8 cellular contexts compared by ENCODE assay signal in genomic region chr9:32968101-32969011, GRCh38. TPM values are rescaled to one million over a fixed set of nuclear protein-coding genes. Genes with fewer than 3 reads are reported as not detected.
DNase-seq lines count a peak whose midpoint lies in the region; ATAC-seq, FAIRE-seq and TF ChIP-seq lines count a peak whose summit lies in the region.

No MANE protein-coding gene starts in this region.

- no peaks in the 10 kb centered on the region for H3K4me1 ChIP-seq in CD8-positive, alpha-beta T cell (ENCODE audit: insufficient read depth, low read length)
- H3K4me1 ChIP-seq in left ventricle myocardium inferior: no peaks in the 10 kb centered on the region

- H3K9me3 ChIP-seq in CD8-positive, alpha-beta T cell (ENCODE audit: low read length): no peaks in the 10 kb centered on the region
- no peaks in the 10 kb centered on the region for H3K9me3 ChIP-seq in left ventricle myocardium inferior (replicated peaks)

- TF ChIP-seq POLR2A in GM12891 (IDR thresholded peaks at IDR 0.05; ENCODE audit: low read depth, low read length): no peak

- CTCF ChIA-PET in CD8-positive, alpha-beta T cell (lab: Charles Lee): interaction anchor here (0.7 to 4.8 kb wide), 15 partner anchors 8 to 594 kb away, joined by 3 to 46 read pairs (median 4); partner anchors contain the start of gene ACO1

- peak; percentile 8 to 69 (median 38) for DNase-seq in CD8-positive, alpha-beta T cell
- peak; percentile 54 for DNase-seq in HFFc6
- DNase-seq in activated naive CD8-positive, alpha-beta T cell treated with anti-CD3 and anti-CD28 coated beads, Interleukin-2, amount 10 ng/mL, durations not matched to agents 7 days and 5 days: peak; percentile 46
- no peak for DNase-seq in left ventricle myocardium inferior
- peak; percentile 82 for DNase-seq in sciatic nerve (ENCODE audit: low spot score)
- DNase-seq in GM12891 (ENCODE audit: insufficient read length, low spot score): no peak

- peaks cover 32% of the 10 kb centered on the region for H3K36me3 Mint-ChIP-seq in CD8-positive, alpha-beta T cell
- peaks cover 8% of the 10 kb centered on the region; the same call in 1 of the 2 replicates for H3K36me3 Mint-ChIP-seq in HFFc6 (ENCODE audit: low read depth)
- peaks cover 9% of the 10 kb centered on the region for H3K36me3 Mint-ChIP-seq in activated naive CD8-positive, alpha-beta T cell treated with anti-CD3 and anti-CD28 coated beads, Interleukin-2, amount 10 ng/mL, durations not matched to agents 7 days and 5 days

- H3K4me1 Mint-ChIP-seq in CD8-positive, alpha-beta T cell (ENCODE audit: low read depth): peaks cover 2% of the 10 kb centered on the region
- peaks cover 37% of the 10 kb centered on the region for H3K4me1 Mint-ChIP-seq in HFFc6 (ENCODE audit: low read depth)
- no peaks in the 10 kb centered on the region for H3K4me1 Mint-ChIP-seq in activated naive CD8-positive, alpha-beta T cell treated with anti-CD3 and anti-CD28 coated beads, Interleukin-2, amount 10 ng/mL, durations not matched to agents 7 days and 5 days

- H3K9me3 Mint-ChIP-seq in CD8-positive, alpha-beta T cell: no peaks in the 10 kb centered on the region
- H3K9me3 Mint-ChIP-seq in HFFc6: no peaks in the 10 kb centered on the region
- no peaks in the 10 kb centered on the region for H3K9me3 Mint-ChIP-seq in activated naive CD8-positive, alpha-beta T cell treated with anti-CD3 and anti-CD28 coated beads, Interleukin-2, amount 10 ng/mL, durations not matched to agents 7 days and 5 days

- POLR2A ChIA-PET in CD8-positive, alpha-beta T cell (lab: Charles Lee): interaction anchor here (0.7 kb wide), 1 partner anchor 18 kb away, joined by 3 read pairs; no protein-coding TSS in a partner anchor
- POLR2A ChIA-PET in activated naive CD8-positive, alpha-beta T cell treated with anti-CD3 and anti-CD28 coated beads, Interleukin-2, amount 10 ng/mL, durations not matched to agents 7 days and 5 days (lab: Charles Lee): interaction anchor here (0.9 kb wide), 1 partner anchor 589 kb away, joined by 3 read pairs; no protein-coding TSS in a partner anchor

- H3K27ac Mint-ChIP-seq in CD8-positive, alpha-beta T cell: peak overlapping the region; percentile 34
- H3K27ac Mint-ChIP-seq in HFFc6: peak overlapping the region; percentile 74; the same call in 1 of the 2 replicates
- no peak overlapping the region for H3K27ac Mint-ChIP-seq in activated naive CD8-positive, alpha-beta T cell treated with anti-CD3 and anti-CD28 coated beads, Interleukin-2, amount 10 ng/mL, durations not matched to agents 7 days and 5 days

- TF ChIP-seq CTCF in CD8-positive, alpha-beta T cell (IDR thresholded peaks at IDR 0.05): peak; percentile 84
- peak; percentile 96 for TF ChIP-seq CTCF in HFFc6 (IDR thresholded peaks at IDR 0.05)
- TF ChIP-seq CTCF in left ventricle myocardium inferior (IDR thresholded peaks at IDR 0.05; ENCODE audit: borderline replicate concordance): peak; percentile 85

- intact Hi-C loops in CD8-positive, alpha-beta T cell (cut with DNase I, micrococcal nuclease): loop anchor here (1.0 to 2.0 kb wide), 4 partner anchors 379 to 590 kb away; no protein-coding TSS in a partner anchor
- intact Hi-C loops in left ventricle myocardium inferior (cut with micrococcal nuclease): loop anchor here (5.0 to 10.0 kb wide), 2 partner anchors 376 to 594 kb away; no protein-coding TSS in a partner anchor
- intact Hi-C loops in sciatic nerve (cut with DNase I): loop anchor here (5.0 kb wide), 1 partner anchor 381 kb away; no protein-coding TSS in a partner anchor

- H3K36me3 ChIP-seq in CD8-positive, alpha-beta T cell (ENCODE audit: insufficient read depth, low read length): peaks cover 6% of the 10 kb centered on the region
- peaks cover 14% of the 10 kb centered on the region for H3K36me3 ChIP-seq in left ventricle myocardium inferior

- no peak for ATAC-seq in CD8-positive, alpha-beta T cell
- peak; percentile 69 for ATAC-seq in SK-N-SH treated with all-trans-retinoic acid at 6 μM for 48 hours
- no peak for ATAC-seq in activated naive CD8-positive, alpha-beta T cell treated with anti-CD3 and anti-CD28 coated beads, Interleukin-2, amount 10 ng/mL, durations not matched to agents 7 days and 5 days (ENCODE audit: low read depth)
- peak; percentile 17 for ATAC-seq in sciatic nerve
- no peak for ATAC-seq in GM21423 (IDR thresholded peaks at IDR 0.05; ENCODE audit: unreplicated experiment)

- H3K4me3 Mint-ChIP-seq in CD8-positive, alpha-beta T cell: no peak overlapping the region
- no peak overlapping the region for H3K4me3 Mint-ChIP-seq in HFFc6
- no peak overlapping the region for H3K4me3 Mint-ChIP-seq in activated naive CD8-positive, alpha-beta T cell treated with anti-CD3 and anti-CD28 coated beads, Interleukin-2, amount 10 ng/mL, durations not matched to agents 7 days and 5 days

- H3K27me3 Mint-ChIP-seq in CD8-positive, alpha-beta T cell (ENCODE audit: low read depth): no peaks in the 10 kb centered on the region
- H3K27me3 Mint-ChIP-seq in HFFc6 (ENCODE audit: insufficient read depth): no peaks in the 10 kb centered on the region; the same call in 1 of the 2 replicates
- no peaks in the 10 kb centered on the region for H3K27me3 Mint-ChIP-seq in activated naive CD8-positive, alpha-beta T cell treated with anti-CD3 and anti-CD28 coated beads, Interleukin-2, amount 10 ng/mL, durations not matched to agents 7 days and 5 days

- FAIRE-seq in GM12891 (lab: Jason Lieb, UNC): no peak

- H3K27ac ChIP-seq in CD8-positive, alpha-beta T cell (ENCODE audit: low read depth, low read length): no peak overlapping the region
- no peak overlapping the region for H3K27ac ChIP-seq in left ventricle myocardium inferior (replicated peaks)

- no peak overlapping the region for H3K4me3 ChIP-seq in CD8-positive, alpha-beta T cell (ENCODE audit: low read depth, low read length)
- no peak overlapping the region for H3K4me3 ChIP-seq in left ventricle myocardium inferior

- H3K27me3 ChIP-seq in CD8-positive, alpha-beta T cell (ENCODE audit: insufficient read depth, low read length): no peaks in the 10 kb centered on the region
- H3K27me3 ChIP-seq in left ventricle myocardium inferior (ENCODE audit: low read depth): no peaks in the 10 kb centered on the region

TF ChIP-seq in SK-N-SH treated with all-trans-retinoic acid at 6 μM for 48 hours, 23 proteins besides CTCF, POLR2A, EP300 and RAD21:
- TF ChIP-seq CSDC2 (CRISPR knock-in tag; IDR thresholded peaks at IDR 0.05): no peak
- no peak for TF ChIP-seq SNAI2 (CRISPR knock-in tag; IDR thresholded peaks at IDR 0.05)
- TF ChIP-seq GLIS3 (CRISPR knock-in tag; IDR thresholded peaks at IDR 0.05): no peak
- TF ChIP-seq ZC3H10 (CRISPR knock-in tag; IDR thresholded peaks at IDR 0.05): no peak
- no peak for TF ChIP-seq ZFP3 (CRISPR knock-in tag; IDR thresholded peaks at IDR 0.05)

TF ChIP-seq in GM12891, 5 proteins besides CTCF, POLR2A, EP300 and RAD21:
- TF ChIP-seq PAX5 (IDR thresholded peaks at IDR 0.05; ENCODE audit: insufficient read depth, low read length, severe bottlenecking): no peak
- no peak for TF ChIP-seq POLR2AphosphoS5 (IDR thresholded peaks at IDR 0.05; ENCODE audit: low read depth, low read length)
- TF ChIP-seq TAF1 (IDR thresholded peaks at IDR 0.05; ENCODE audit: low read depth, low read length): no peak
- no peak for TF ChIP-seq SPI1 (IDR thresholded peaks at IDR 0.05; ENCODE audit: low read depth, low read length)
- no peak for TF ChIP-seq POU2F2 (IDR thresholded peaks at IDR 0.05; ENCODE audit: low read depth, low read length)

RNA-seq across cellular contexts. Expression of gene APTX, which starts 33.1 kb away (rescaled TPM):
- 10 to 100 TPM; 22.3 to 25.1 TPM for total RNA-seq in CD8-positive, alpha-beta T cell
- total RNA-seq in HFFc6 (2021; fragmentation: NEBNext Ultra II Directional; extraction: Animal tissue kit (Norgen Biotek cat#: 25700)): 10 to 100 TPM; 29.1 to 34.9 (median 33.3) TPM
- 10 to 100 TPM; 29.4 to 30.4 TPM for total RNA-seq in activated naive CD8-positive, alpha-beta T cell treated with anti-CD3 and anti-CD28 coated beads, Interleukin-2, amount 10 ng/mL, durations not matched to agents 7 days and 5 days
- total RNA-seq in left ventricle myocardium inferior (13.6 TPM), sciatic nerve (29.0 TPM)
- polyA plus RNA-seq in GM12891 (2012; ENCODE audit: low read depth, missing spikeins): 33.7 TPM

RNA-seq across cellular contexts. Expression of gene DNAJA1, which starts 56.7 kb away (rescaled TPM):
- 100 to 1,000 TPM; 170 to 172 TPM for total RNA-seq in CD8-positive, alpha-beta T cell
- total RNA-seq in HFFc6 (2021; fragmentation: NEBNext Ultra II Directional; extraction: Animal tissue kit (Norgen Biotek cat#: 25700)): 100 to 1,000 TPM; 118 to 171 (median 140) TPM
- 100 to 1,000 TPM in 1 of 2 experiments, 10 to 100 TPM in 1; 99.1 to 102 TPM for total RNA-seq in activated naive CD8-positive, alpha-beta T cell treated with anti-CD3 and anti-CD28 coated beads, Interleukin-2, amount 10 ng/mL, durations not matched to agents 7 days and 5 days
- 88.0 TPM for total RNA-seq in left ventricle myocardium inferior
- total RNA-seq in sciatic nerve: 108 TPM
- polyA plus RNA-seq in GM12891 (2012; ENCODE audit: low read depth, missing spikeins): 111 TPM

Comparison
In these comparisons a context has a peak if more than half of its experiments do, and no peak if none do; other contexts are left out.
1. ATAC-seq: peak in SK-N-SH treated with all-trans-retinoic acid at 6 μM for 48 hours (single experiment) and sciatic nerve (single experiment); none in CD8-positive, alpha-beta T cell (single experiment), activated naive CD8-positive, alpha-beta T cell treated with anti-CD3 and anti-CD28 coated beads, Interleukin-2, amount 10 ng/mL, durations not matched to agents 7 days and 5 days (single experiment) and GM21423 (single experiment).
2. DNase-seq: peak in CD8-positive, alpha-beta T cell (7 of 7), HFFc6 (single experiment), activated naive CD8-positive, alpha-beta T cell treated with anti-CD3 and anti-CD28 coated beads, Interleukin-2, amount 10 ng/mL, durations not matched to agents 7 days and 5 days (single experiment) and sciatic nerve (single experiment); none in left ventricle myocardium inferior (single experiment) and GM12891 (single experiment).
3. Peak in every context shown above with its lines, with median percentiles within 50 percentile points of each other: CTCF ChIP-seq.